18 cellular contexts compared by ENCODE assay signal in genomic region chr2:932320-933221, GRCh38. TPM values are rescaled to one million over a fixed set of nuclear protein-coding genes. Genes with fewer than 3 reads are reported as not detected.
"Had no signal": no experiment of that assay in that cellular context is flagged by ENCODE, and none has a peak within 500 bp of the region (broad histone marks: within the 10 kb centered on the region; RNA-seq: fewer than 3 reads in every experiment).

No MANE protein-coding gene starts in this region.

- DNase-seq: activated CD4-positive, alpha-beta T cell treated with anti-CD3 and anti-CD28 coated beads for 1 hour; activated naive CD4-positive, alpha-beta T cell; activated T-cell treated with anti-CD3 and anti-CD28 coated beads, Interleukin-2, amount 50 U/mL, for 1 hour; cortex of kidney; heart left ventricle; kidney glomerular epithelial cell; left lung; sigmoid colon; stimulated activated CD4-positive, alpha-beta T cell treated with anti-CD3 and anti-CD28 coated beads, Interleukin-2, amount 100 ng/mL, for 48 hours; stimulated activated CD8-positive, alpha-beta memory T cell treated with anti-CD3 and anti-CD28 coated beads, Interleukin-4, amount 100 ng/mL, for 48 hours; stimulated activated naive B cell treated with anti-CD40 and anti-IgM and Interleukin-4, amounts not matched to agents 10 μg/mL and 1 μg/mL and 100 μg/mL, for 72 hours; T-cell; testis had no signal

- H3K27ac ChIP-seq: adrenal gland, heart left ventricle, left lung, sigmoid colon, testis, VCaP had no signal

- H3K27me3 ChIP-seq: adrenal gland, left lung, sigmoid colon, testis had no signal

- ATAC-seq: left lung; natural killer cell treated with Interleukin-12 subunit alpha and Interleukin-12 subunit beta and Interleukin-15 and Interleukin-18, amount 100 ng/mL, for 72 hours; stimulated activated naive B cell treated with anti-CD40 and anti-IgM and Interleukin-4, amounts not matched to agents 10 μg/mL and 1 μg/mL and 100 μg/mL, for 72 hours; T-cell had no signal

- H3K36me3 ChIP-seq: adrenal gland, heart left ventricle, left lung, sigmoid colon had no signal

- H3K9me3 ChIP-seq: adrenal gland, heart left ventricle, left lung, sigmoid colon, testis had no signal

- H3K4me1 ChIP-seq: adrenal gland, heart left ventricle, left lung, sigmoid colon, testis had no signal

- H3K4me3 ChIP-seq: adrenal gland, heart left ventricle, left lung, lung, sigmoid colon, testis had no signal

RNA-seq across cellular contexts. Expression of gene SNTG2, which starts 18.1 kb away (rescaled TPM):
- total RNA-seq: epithelial cell of proximal tubule had no signal
